In the genomic region with DNA sequence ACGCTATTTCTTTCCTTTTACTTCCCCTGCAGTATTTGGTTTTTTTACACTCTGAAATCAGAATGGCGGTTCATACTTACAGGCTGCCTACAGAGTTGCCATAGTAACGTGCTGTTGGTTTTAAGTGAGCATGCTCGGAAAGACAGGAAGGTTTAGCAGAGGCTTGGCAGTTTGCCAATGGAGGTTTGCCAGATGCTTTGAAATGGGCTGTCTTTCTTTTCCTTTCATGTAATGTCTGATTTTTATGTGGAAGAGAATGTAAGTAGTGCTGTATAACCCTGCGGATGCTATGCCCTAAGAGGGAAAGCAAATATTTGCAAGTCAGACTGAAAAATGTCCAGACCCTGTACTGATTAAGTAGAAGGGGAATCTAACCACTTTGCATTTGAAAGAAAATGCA, we compare ENCODE assay signal across 8 cellular contexts. TPM values are rescaled to one million over a fixed set of nuclear protein-coding genes. Genes with fewer than 3 reads are reported as not detected.
DNase-seq lines count a peak whose midpoint lies in the region; ATAC-seq and TF ChIP-seq lines count a peak whose summit lies in the region.

No MANE protein-coding gene starts in this region.

- intact Hi-C loops in A673 (cut with micrococcal nuclease; ENCODE audit: unreplicated experiment), result loop anchor here (2.0 kb wide), 1 partner anchor 32 kb away; a partner anchor contains a TSS

- TF ChIP-seq CTCF in A673 (conservative IDR thresholded peaks at IDR 0.05; ENCODE audit: low read depth, low read length), result no peak

- H3K27ac ChIP-seq in A673 (ENCODE audit: low read depth, low read length, poor library complexity, severe bottlenecking), result peak overlapping the region; percentile 58

- CTCF ChIA-PET in A673 (lab: Charles Lee), result no interaction called here

- H3K36me3 ChIP-seq in A673 (ENCODE audit: insufficient read depth, low read length, poor library complexity, severe bottlenecking), result peaks cover 13% of the 10 kb centered on the region

- peaks cover 24% of the 10 kb centered on the region for H3K4me1 ChIP-seq in A673 (ENCODE audit: insufficient read depth, low read length, poor library complexity, severe bottlenecking)

- POLR2A ChIA-PET in A673 (lab: Charles Lee; ENCODE audit: low non-redundant PET), result no interaction called here

- DNase-seq in A673 (ENCODE audit: low spot score) (peak; percentile 99), NCI-H2196 (lab: John Stamatoyannopoulos, UW; ENCODE audit: unreplicated experiment) (peak; percentile 98), cerebellum (ENCODE audit: low spot score) (peak; percentile 82), kidney glomerular epithelial cell (lab: John Stamatoyannopoulos, UW) (peak; percentile 91)
- DNase-seq in activated CD4-positive, alpha-beta T cell treated with anti-CD3 and anti-CD28 coated beads for 1 hour, result peak; percentile 78
- DNase-seq in stimulated activated CD4-positive, alpha-beta T cell treated with anti-CD3 and anti-CD28 coated beads, Interleukin-1b, Interleukin-23, amount 100 ng/mL, for 1 hour (ENCODE audit: low read depth in 2 of 2), result peak; percentile 47 to 82

- H3K27me3 ChIP-seq in A673 (replicated peaks; ENCODE audit: insufficient read depth, low read depth, low read length, poor library complexity), result no peaks in the 10 kb centered on the region

- ATAC-seq in GM18870 (IDR thresholded peaks at IDR 0.05; ENCODE audit: unreplicated experiment), result peak; percentile 72
- ATAC-seq in HG03139 (IDR thresholded peaks at IDR 0.05; ENCODE audit: unreplicated experiment), result peak; percentile 92

- BruUV-seq in A673 (replicated peaks; lab: Mats Ljungman, UMichigan), result no TSS peak

- H3K4me3 ChIP-seq in A673 (ENCODE audit: low read depth, low read length, poor library complexity, severe bottlenecking), result peak overlapping the region; percentile 43

- H3K9me3 ChIP-seq in A673 (ENCODE audit: low read depth, low read length, poor library complexity, severe bottlenecking), result no peaks in the 10 kb centered on the region

RNA-seq across cellular contexts. Expression of a gene that starts 32.8 kb away (rescaled TPM):
- 24.1 and 24.9 TPM in 2 replicates for total RNA-seq in A673 (2021)
- total RNA-seq in cerebellum, result 55.8 TPM

Comparison
In these comparisons a context has a peak if more than half of its experiments do, and no peak if none do; other contexts are left out.
1. Peak in every context shown above with its lines: DNase-seq, ATAC-seq, H3K4me3 ChIP-seq and H3K27ac ChIP-seq.